9 cellular contexts compared by ENCODE assay signal in genomic region chr22:25172153-25172552, GRCh38. TPM values are rescaled to one million over a fixed set of nuclear protein-coding genes. Genes with fewer than 3 reads are reported as not detected.
A peak's percentile ranks its signal among the peaks of the same experiment; 100 is the strongest.
DNase-seq lines count a peak whose midpoint lies in the region; ATAC-seq and TF ChIP-seq lines count a peak whose summit lies in the region.
"Had no signal": no experiment of that assay in that cellular context is flagged by ENCODE, and none has a peak within 500 bp of the region (broad histone marks: within the 10 kb centered on the region; RNA-seq: fewer than 3 reads in every experiment).

No MANE protein-coding gene starts in this region.

- 51 to 72% (median 59%) methylated on average over 5 of the region's 5 CpGs for WGBS in heart left ventricle, 4 donors

- no peak for TF ChIP-seq POLR2A in heart left ventricle (IDR thresholded peaks at IDR 0.05)

- no peaks in the 10 kb centered on the region for H3K27me3 Mint-ChIP-seq in activated CD4-positive, alpha-beta T cell treated with anti-CD3 and anti-CD28 coated beads, Interleukin-2, amount 10 ng/mL, durations not matched to agents 24 days and 14 days
- peaks cover 8% of the 10 kb centered on the region for H3K27me3 Mint-ChIP-seq in stimulated activated memory B cell treated with anti-CD40 and anti-IgM and Interleukin-4, amounts not matched to agents 10 μg/mL and 1 μg/mL and 100 μg/mL, for 72 hours
- H3K27me3 Mint-ChIP-seq in progenitor cell of endocrine pancreas = no peaks in the 10 kb centered on the region

- H3K9me3 Mint-ChIP-seq in activated CD4-positive, alpha-beta T cell treated with anti-CD3 and anti-CD28 coated beads, Interleukin-2, amount 10 ng/mL, durations not matched to agents 24 days and 14 days = no peaks in the 10 kb centered on the region
- no peaks in the 10 kb centered on the region for H3K9me3 Mint-ChIP-seq in stimulated activated memory B cell treated with anti-CD40 and anti-IgM and Interleukin-4, amounts not matched to agents 10 μg/mL and 1 μg/mL and 100 μg/mL, for 72 hours
- no peaks in the 10 kb centered on the region for H3K9me3 Mint-ChIP-seq in progenitor cell of endocrine pancreas (ENCODE audit: low read depth)

- H3K4me1 ChIP-seq in heart left ventricle = no peaks in the 10 kb centered on the region

- no peak overlapping the region for H3K4me3 Mint-ChIP-seq in activated CD4-positive, alpha-beta T cell treated with anti-CD3 and anti-CD28 coated beads, Interleukin-2, amount 10 ng/mL, durations not matched to agents 24 days and 14 days
- H3K4me3 Mint-ChIP-seq in stimulated activated memory B cell treated with anti-CD40 and anti-IgM and Interleukin-4, amounts not matched to agents 10 μg/mL and 1 μg/mL and 100 μg/mL, for 72 hours = no peak overlapping the region
- no peak overlapping the region for H3K4me3 Mint-ChIP-seq in progenitor cell of endocrine pancreas (ENCODE audit: low read depth)

- no peak overlapping the region for H3K27ac Mint-ChIP-seq in activated CD4-positive, alpha-beta T cell treated with anti-CD3 and anti-CD28 coated beads, Interleukin-2, amount 10 ng/mL, durations not matched to agents 24 days and 14 days
- no peak overlapping the region for H3K27ac Mint-ChIP-seq in stimulated activated memory B cell treated with anti-CD40 and anti-IgM and Interleukin-4, amounts not matched to agents 10 μg/mL and 1 μg/mL and 100 μg/mL, for 72 hours
- no peak overlapping the region for H3K27ac Mint-ChIP-seq in progenitor cell of endocrine pancreas

- TF ChIP-seq CTCF in heart left ventricle (IDR thresholded peaks at IDR 0.05) (peak; percentile 21 to 65 (median 52)), progenitor cell of endocrine pancreas (IDR thresholded peaks at IDR 0.05; ENCODE audit: unreplicated experiment) (no peak)

- H3K36me3 Mint-ChIP-seq in activated CD4-positive, alpha-beta T cell treated with anti-CD3 and anti-CD28 coated beads, Interleukin-2, amount 10 ng/mL, durations not matched to agents 24 days and 14 days (ENCODE audit: low read depth) = peaks cover 15% of the 10 kb centered on the region
- no peaks in the 10 kb centered on the region for H3K36me3 Mint-ChIP-seq in stimulated activated memory B cell treated with anti-CD40 and anti-IgM and Interleukin-4, amounts not matched to agents 10 μg/mL and 1 μg/mL and 100 μg/mL, for 72 hours
- H3K36me3 Mint-ChIP-seq in progenitor cell of endocrine pancreas (ENCODE audit: insufficient read depth) = peaks cover 8% of the 10 kb centered on the region

- H3K36me3 ChIP-seq in heart left ventricle = peaks cover 0 to 60% (median 33%) of the 10 kb centered on the region in 9 donors

- no peaks in the 10 kb centered on the region for H3K27me3 ChIP-seq in heart left ventricle

- DNase-seq in HuH-7.5 (ENCODE audit: low spot score) (peak; percentile 33), heart left ventricle (peak in 1 of 5 donors; percentile 55), progenitor cell of endocrine pancreas (ENCODE audit: low spot score, unreplicated experiment) (no peak), NCI-H146 (lab: John Stamatoyannopoulos, UW) (no peak), Ammon's horn (ENCODE audit: low spot score) (no peak)
- peak; percentile 63 for DNase-seq in activated CD4-positive, alpha-beta T cell treated with anti-CD3 and anti-CD28 coated beads, Interleukin-2, amount 10 ng/mL, durations not matched to agents 24 days and 14 days

- H3K9me3 ChIP-seq in heart left ventricle = no peaks in the 10 kb centered on the region

- no peak overlapping the region for H3K4me3 ChIP-seq in heart left ventricle

- H3K4me1 Mint-ChIP-seq in activated CD4-positive, alpha-beta T cell treated with anti-CD3 and anti-CD28 coated beads, Interleukin-2, amount 10 ng/mL, durations not matched to agents 24 days and 14 days = no peaks in the 10 kb centered on the region
- no peaks in the 10 kb centered on the region for H3K4me1 Mint-ChIP-seq in stimulated activated memory B cell treated with anti-CD40 and anti-IgM and Interleukin-4, amounts not matched to agents 10 μg/mL and 1 μg/mL and 100 μg/mL, for 72 hours
- H3K4me1 Mint-ChIP-seq in progenitor cell of endocrine pancreas (ENCODE audit: low read depth) = no peaks in the 10 kb centered on the region

- peak; percentile 71 to 77 (median 74) for ATAC-seq in heart left ventricle
- ATAC-seq in stimulated activated memory B cell treated with anti-CD40 and anti-IgM and Interleukin-4, amounts not matched to agents 10 μg/mL and 1 μg/mL and 100 μg/mL, for 72 hours = peak; percentile 50
- no peak for ATAC-seq in HG02970 (IDR thresholded peaks at IDR 0.05; ENCODE audit: low FRiP score, unreplicated experiment)

- H3K27ac ChIP-seq in heart left ventricle = no peak overlapping the region

- intact Hi-C loops in activated CD4-positive, alpha-beta T cell treated with anti-CD3 and anti-CD28 coated beads, Interleukin-2, amount 10 ng/mL, durations not matched to agents 24 days and 14 days (cut with micrococcal nuclease) = loop anchor here (1.0 to 5.0 kb wide), 2 partner anchors 91 to 110 kb away; no protein-coding TSS in a partner anchor
- intact Hi-C loops in heart left ventricle (cut with DNase I) = loop anchor here in 8 of 10 donors (1.0 to 10.0 kb wide), 8 partner anchors 60 to 237 kb away; no protein-coding TSS in a partner anchor

RNA-seq across cellular contexts. Expression of gene CRYBB3, which starts 27.5 kb away (rescaled TPM):
- total RNA-seq in activated CD4-positive, alpha-beta T cell treated with anti-CD3 and anti-CD28 coated beads, Interleukin-2, amount 10 ng/mL, durations not matched to agents 24 days and 14 days = 0.49 TPM in 1 of 2 replicates, not detected in the other
- total RNA-seq in heart left ventricle = under 1 TPM in 2 of 9 donors, not detected in 7; 0.36 to 0.37 TPM
- polyA plus RNA-seq in heart left ventricle = not detected
- 0.49 and 1.0 TPM in 2 replicates for total RNA-seq in progenitor cell of endocrine pancreas
- total RNA-seq: fibroblast of villous mesenchyme had no signal

RNA-seq across cellular contexts. Expression of gene CRYBB2, which starts 47.3 kb away (rescaled TPM):
- not detected in 2 replicates for total RNA-seq in activated CD4-positive, alpha-beta T cell treated with anti-CD3 and anti-CD28 coated beads, Interleukin-2, amount 10 ng/mL, durations not matched to agents 24 days and 14 days
- total RNA-seq in heart left ventricle = not detected
- polyA plus RNA-seq in heart left ventricle = not detected
- total RNA-seq in progenitor cell of endocrine pancreas = 0.81 TPM in 1 of 2 replicates, not detected in the other
- total RNA-seq: fibroblast of villous mesenchyme had no signal

Comparison
In these comparisons a context has a peak if more than half of its experiments do, and no peak if none do; other contexts are left out.
1. DNase-seq: peak in HuH-7.5 (single experiment) and activated CD4-positive, alpha-beta T cell treated with anti-CD3 and anti-CD28 coated beads, Interleukin-2, amount 10 ng/mL, durations not matched to agents 24 days and 14 days (single experiment); none in progenitor cell of endocrine pancreas (single experiment), NCI-H146 (single experiment) and Ammon's horn (single experiment).